ENCODE assay signal across 9 cellular contexts in genomic region chr10:89278034-89278535, GRCh38. TPM values are rescaled to one million over a fixed set of nuclear protein-coding genes. Genes with fewer than 3 reads are reported as not detected.
A peak's percentile ranks its signal among the peaks of the same experiment; 100 is the strongest.
DNase-seq lines count a peak whose midpoint lies in the region; ATAC-seq and TF ChIP-seq lines count a peak whose summit lies in the region.
"Had no signal": no experiment of that assay in that cellular context is flagged by ENCODE, and none has a peak within 500 bp of the region (broad histone marks: within the 10 kb centered on the region; RNA-seq: fewer than 3 reads in every experiment).

No MANE protein-coding gene starts in this region.

- no peak overlapping the region for H3K27ac Mint-ChIP-seq in natural killer cell
- H3K27ac Mint-ChIP-seq: activated CD4-positive, alpha-beta T cell treated with anti-CD3 and anti-CD28 coated beads, Interleukin-2, amount 10 ng/mL, durations not matched to agents 24 days and 14 days had no signal

- H3K27me3 Mint-ChIP-seq in natural killer cell (ENCODE audit: low read depth in 2 of 2): peaks cover 4 to 36% of the 10 kb centered on the region in 2 donors

- no peak for TF ChIP-seq CTCF in astrocyte of the cerebellum (IDR thresholded peaks at IDR 0.05; ENCODE audit: low read depth, low read length, missing control alignments)
- TF ChIP-seq CTCF in natural killer cell (IDR thresholded peaks at IDR 0.05): no peak

- H3K4me3 ChIP-seq in GM23248 (peak overlapping the region; percentile 58), astrocyte of the cerebellum (ENCODE audit: low read depth, low read length) (no peak overlapping the region)

- H2AFZ ChIP-seq in GM23248: peak overlapping the region; percentile 73; the same call in 1 of the 2 replicates

- peaks cover 86% of the 10 kb centered on the region for H3K4me1 ChIP-seq in GM23248 (ENCODE audit: insufficient read depth)

- H3K9me3 Mint-ChIP-seq in natural killer cell: no peaks in the 10 kb centered on the region
- H3K9me3 Mint-ChIP-seq: activated CD4-positive, alpha-beta T cell treated with anti-CD3 and anti-CD28 coated beads, Interleukin-2, amount 10 ng/mL, durations not matched to agents 24 days and 14 days had no signal

- DNase-seq in GM23248: peak; percentile 96
- peak; percentile 98 for DNase-seq in astrocyte of the cerebellum (ENCODE audit: low read depth)
- DNase-seq in inferior parietal cortex (ENCODE audit: extremely low spot score): peak; percentile 80
- DNase-seq in smooth muscle cell of the brain vasculature (ENCODE audit: low read depth, low spot score): peak; percentile 92
- no peak for DNase-seq in DMS79 treated with DMSO at 0.1 percent for 48 hours (lab: John Stamatoyannopoulos, UW)
- DNase-seq in NCI-H1092 (lab: John Stamatoyannopoulos, UW): no peak
- no peak for DNase-seq in natural killer cell
- DNase-seq: activated CD4-positive, alpha-beta T cell treated with anti-CD3 and anti-CD28 coated beads, Interleukin-2, amount 10 ng/mL, durations not matched to agents 24 days and 14 days had no signal

- peaks cover 63% of the 10 kb centered on the region for H3F3A ChIP-seq in GM23248 (ENCODE audit: insufficient read depth)

- WGBS in GM23248 (ENCODE audit: low coverage in 1 of 2, low lambda C conversion rate in 2 of 2, missing lambda C conversion rate in 2 of 2), 2 experiments: 0% methylated on average over 1 of the region's 1 CpG

- intact Hi-C loops in natural killer cell (cut with micrococcal nuclease): no loop called here

- no peaks in the 10 kb centered on the region for H3K27me3 ChIP-seq in GM23248 (replicated peaks; ENCODE audit: insufficient read depth)

- in situ Hi-C loops in GM23248 (cut with MboI): no loop called here
- in situ Hi-C loops in astrocyte of the cerebellum (cut with HindIII; ENCODE audit: low sequenced_read_pairs): no loop called here

- peak overlapping the region; percentile 87 for H3K4me2 ChIP-seq in GM23248 (ENCODE audit: unreplicated experiment)

- no peaks in the 10 kb centered on the region for H3K36me3 ChIP-seq in GM23248 (ENCODE audit: low read depth)

- no peak overlapping the region for H3K4me3 Mint-ChIP-seq in natural killer cell
- H3K4me3 Mint-ChIP-seq: activated CD4-positive, alpha-beta T cell treated with anti-CD3 and anti-CD28 coated beads, Interleukin-2, amount 10 ng/mL, durations not matched to agents 24 days and 14 days had no signal

- H3K4me1 Mint-ChIP-seq in natural killer cell: no peaks in the 10 kb centered on the region
- H3K4me1 Mint-ChIP-seq: activated CD4-positive, alpha-beta T cell treated with anti-CD3 and anti-CD28 coated beads, Interleukin-2, amount 10 ng/mL, durations not matched to agents 24 days and 14 days had no signal

- H3K27ac ChIP-seq in GM23248: peak overlapping the region; percentile 94

- no peaks in the 10 kb centered on the region for H3K9me3 ChIP-seq in GM23248 (ENCODE audit: low read depth)

- H3K36me3 Mint-ChIP-seq in natural killer cell: no peaks in the 10 kb centered on the region

- H3K9ac ChIP-seq in GM23248: peak overlapping the region; percentile 76

- H3K79me2 ChIP-seq in GM23248 (ENCODE audit: insufficient read depth): no peaks in the 10 kb centered on the region

- ATAC-seq in natural killer cell: no peak
- ATAC-seq in HG03025 (IDR thresholded peaks at IDR 0.05; ENCODE audit: low FRiP score, unreplicated experiment): no peak

- H4K20me1 ChIP-seq in GM23248 (ENCODE audit: insufficient read depth): no peaks in the 10 kb centered on the region

- no peaks in the 10 kb centered on the region for H3K9me2 ChIP-seq in GM23248 (ENCODE audit: insufficient read depth)

RNA-seq across cellular contexts. Expression of gene IFIT2, which starts 23.8 kb away (rescaled TPM):
- total RNA-seq in GM23248 (2014; rRNA removed; shearing (Covaris generic)): 3.5 and 7.0 TPM in 2 replicates
- polyA plus RNA-seq in GM23248 (2016; fragmentation: Nextera tagmentation; extraction: Ambion mirVana): 8.5 and 9.5 TPM in 2 replicates
- 100 to 1,000 TPM in 1 of 3 donors, 10 to 100 TPM in 2; 21.8 to 103 (median 34.9) TPM for total RNA-seq in natural killer cell

RNA-seq across cellular contexts. Expression of gene LIPA, which starts 26.5 kb away (rescaled TPM):
- 109 and 113 TPM in 2 replicates for total RNA-seq in GM23248 (2014; rRNA removed; shearing (Covaris generic))
- 134 and 137 TPM in 2 replicates for polyA plus RNA-seq in GM23248 (2016; fragmentation: Nextera tagmentation; extraction: Ambion mirVana)
- total RNA-seq in natural killer cell: 10 to 100 TPM; 41.0 to 43.3 (median 41.1) TPM

RNA-seq across cellular contexts. Expression of gene IFIT3, which starts 49.7 kb away (rescaled TPM):
- total RNA-seq in GM23248 (2014; rRNA removed; shearing (Covaris generic)): 10.9 and 19.0 TPM in 2 replicates
- polyA plus RNA-seq in GM23248 (2016; fragmentation: Nextera tagmentation; extraction: Ambion mirVana): 10.4 and 10.6 TPM in 2 replicates
- 10 to 100 TPM; 12.0 to 31.7 (median 12.2) TPM for total RNA-seq in natural killer cell

Comparison
In these comparisons a context has a peak if more than half of its experiments do, and no peak if none do; other contexts are left out.
1. DNase-seq: peak in GM23248 (single experiment), astrocyte of the cerebellum (single experiment), inferior parietal cortex (single experiment) and smooth muscle cell of the brain vasculature (single experiment); none in DMS79 treated with DMSO at 0.1 percent for 48 hours (single experiment), NCI-H1092 (single experiment) and natural killer cell (single experiment).